In the genomic region with DNA sequence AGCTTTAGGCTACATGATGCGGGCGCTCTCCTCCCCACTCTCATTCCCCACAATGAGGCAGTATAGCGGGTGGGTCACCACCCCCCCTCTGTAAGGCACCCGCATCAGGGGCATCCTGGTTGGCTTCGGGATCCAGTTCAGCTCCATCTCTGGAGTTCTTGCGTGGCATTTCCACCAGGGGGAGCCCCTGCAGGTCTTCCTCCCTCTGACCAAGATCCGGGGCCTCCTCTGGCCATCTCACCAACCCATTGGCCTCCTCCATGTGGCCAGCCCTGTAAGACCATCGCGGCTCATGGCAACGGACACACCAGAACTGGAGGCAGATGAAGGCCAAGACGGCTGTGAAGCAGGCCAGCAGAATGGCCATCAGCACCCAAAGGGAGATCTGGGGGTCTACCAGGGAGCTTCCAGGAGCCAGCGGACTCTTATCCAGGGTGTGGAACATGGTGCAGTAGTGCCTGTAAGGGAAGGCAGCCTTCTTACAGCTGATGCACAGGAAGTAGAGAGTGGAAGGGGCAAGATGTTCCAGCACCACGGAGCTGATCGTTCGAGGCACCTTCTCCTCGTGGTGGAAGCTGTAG, we compare ENCODE assay signal across 7 cellular contexts.
DNase-seq lines count a peak whose midpoint lies in the region; ATAC-seq and TF ChIP-seq lines count a peak whose summit lies in the region.

No MANE protein-coding gene starts in this region.

- peak in 8 of 9 donors; percentile 13 to 64 (median 41) for TF ChIP-seq CTCF in heart right ventricle (IDR thresholded peaks at IDR 0.05)

- H3K36me3 Mint-ChIP-seq in stimulated activated effector memory CD8-positive, alpha-beta T cell treated with anti-CD3 and anti-CD28 coated beads, Interleukin-12 subunit alpha, Interleukin-12 subunit beta, amount 100 ng/mL, for 72 hours = peaks cover 97% of the 10 kb centered on the region

- 86 to 88% methylated on average over 16 of the region's 16 CpGs for WGBS in heart right ventricle, 2 donors

- ATAC-seq in heart right ventricle = peak in 2 of 8 donors; percentile 34 to 37
- no peak for ATAC-seq in stimulated activated effector memory CD8-positive, alpha-beta T cell treated with anti-CD3 and anti-CD28 coated beads, Interleukin-12 subunit alpha, Interleukin-12 subunit beta, amount 100 ng/mL, for 72 hours

- intact Hi-C loops in heart right ventricle (cut with DNase I) = no loop called here

- peaks cover 0 to 5% (median 0%) of the 10 kb centered on the region in 11 donors for H3K9me3 ChIP-seq in heart right ventricle

- peaks cover 62% of the 10 kb centered on the region for H3K4me1 Mint-ChIP-seq in stimulated activated effector memory CD8-positive, alpha-beta T cell treated with anti-CD3 and anti-CD28 coated beads, Interleukin-12 subunit alpha, Interleukin-12 subunit beta, amount 100 ng/mL, for 72 hours

- H3K27ac ChIP-seq in heart right ventricle = no peak overlapping the region

- H3K9me3 Mint-ChIP-seq in stimulated activated effector memory CD8-positive, alpha-beta T cell treated with anti-CD3 and anti-CD28 coated beads, Interleukin-12 subunit alpha, Interleukin-12 subunit beta, amount 100 ng/mL, for 72 hours = no peaks in the 10 kb centered on the region

- no peak overlapping the region for H3K4me3 ChIP-seq in heart right ventricle

- peaks cover 0 to 10% (median 0%) of the 10 kb centered on the region in 9 donors for H3K4me1 ChIP-seq in heart right ventricle

- DNase-seq in EL (peak; percentile 45), HuH-7.5 (ENCODE audit: low spot score) (peak; percentile 39), heart right ventricle (no peak), SKM-1 treated with dmso at 0.1 percent for 144 hours (lab: John Stamatoyannopoulos, UW; ENCODE audit: unreplicated experiment) (no peak), NCI-H1417 treated with DMSO at 0.1 percent for 48 hours (lab: John Stamatoyannopoulos, UW) (no peak)
- peak; percentile 27 for DNase-seq in activated CD8-positive, alpha-beta memory T cell treated with anti-CD3 and anti-CD28 coated beads, Interleukin-2, amount 50 U/mL, for 4 hours
- peak in 1 of 2 donors; percentile 68 for DNase-seq in stimulated activated effector memory CD8-positive, alpha-beta T cell treated with anti-CD3 and anti-CD28 coated beads, Interleukin-12 subunit alpha, Interleukin-12 subunit beta, amount 100 ng/mL, for 72 hours (ENCODE audit: low spot score in 2 of 2)

- no peaks in the 10 kb centered on the region for H3K27me3 ChIP-seq in heart right ventricle

- H3K4me3 Mint-ChIP-seq in stimulated activated effector memory CD8-positive, alpha-beta T cell treated with anti-CD3 and anti-CD28 coated beads, Interleukin-12 subunit alpha, Interleukin-12 subunit beta, amount 100 ng/mL, for 72 hours = peak overlapping the region; percentile 73

- peak overlapping the region; percentile 96 for H3K27ac Mint-ChIP-seq in stimulated activated effector memory CD8-positive, alpha-beta T cell treated with anti-CD3 and anti-CD28 coated beads, Interleukin-12 subunit alpha, Interleukin-12 subunit beta, amount 100 ng/mL, for 72 hours

- H3K36me3 ChIP-seq in heart right ventricle = peaks cover 0 to 68% (median 7%) of the 10 kb centered on the region in 9 donors

Comparison
In these comparisons a context has a peak if more than half of its experiments do, and no peak if none do; other contexts are left out.
1. DNase-seq: peak in EL (single experiment), HuH-7.5 (single experiment) and activated CD8-positive, alpha-beta memory T cell treated with anti-CD3 and anti-CD28 coated beads, Interleukin-2, amount 50 U/mL, for 4 hours (single experiment); none in heart right ventricle (0 of 2), SKM-1 treated with dmso at 0.1 percent for 144 hours (single experiment) and NCI-H1417 treated with DMSO at 0.1 percent for 48 hours (single experiment).